In the genomic region with DNA sequence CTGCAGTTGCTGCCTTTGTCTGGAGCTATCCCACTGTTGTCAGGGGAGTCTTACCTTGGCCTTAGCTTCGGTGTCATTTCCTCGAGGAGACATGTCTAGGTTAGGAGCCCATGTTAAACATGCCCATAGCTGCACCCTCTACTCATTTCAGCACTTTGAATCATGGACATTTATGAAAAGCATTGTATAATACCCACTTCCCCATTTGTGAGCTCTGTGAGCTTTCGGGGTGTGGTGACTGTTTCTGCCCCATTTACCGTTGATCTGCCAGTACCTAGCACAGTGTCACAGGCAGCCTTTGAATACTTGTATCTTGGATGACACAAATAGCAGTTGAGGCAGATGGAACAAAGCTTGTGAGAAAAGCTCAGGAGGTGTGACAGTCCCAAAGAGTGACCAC, we compare ENCODE assay signal across 8 cellular contexts. TPM values are rescaled to one million over a fixed set of nuclear protein-coding genes. Genes with fewer than 3 reads are reported as not detected.
A peak's percentile ranks its signal among the peaks of the same experiment; 100 is the strongest.
DNase-seq lines count a peak whose midpoint lies in the region; ATAC-seq and TF ChIP-seq lines count a peak whose summit lies in the region.

No MANE protein-coding gene starts in this region.

- intact Hi-C loops in lower leg skin (cut with DNase I; ENCODE audit: low total_unique reads) (no loop called here), sciatic nerve (cut with DNase I) (no loop called here)

- no peaks in the 10 kb centered on the region for H3K9me3 Mint-ChIP-seq in activated naive CD8-positive, alpha-beta T cell (ENCODE audit: low read depth)

- TF ChIP-seq CTCF in GM12864 (IDR thresholded peaks at IDR 0.05; ENCODE audit: low read depth, low read length, missing control alignments): no peak
- TF ChIP-seq CTCF in lower leg skin (IDR thresholded peaks at IDR 0.05): no peak

- TF ChIP-seq POLR2A in lower leg skin (IDR thresholded peaks at IDR 0.05): no peak

- peaks cover 10% of the 10 kb centered on the region for H3K36me3 Mint-ChIP-seq in activated naive CD8-positive, alpha-beta T cell

- WGBS in lower leg skin, 2 donors: 83 to 85% methylated on average over 4 of the region's 4 CpGs

- H3K4me3 ChIP-seq in GM12864 (ENCODE audit: low read depth, low read length) (no peak overlapping the region), lower leg skin (ENCODE audit: low read depth, poor library complexity, severe bottlenecking) (no peak overlapping the region)

- no peak overlapping the region for H3K4me3 Mint-ChIP-seq in activated naive CD8-positive, alpha-beta T cell

- H3K27ac Mint-ChIP-seq in activated naive CD8-positive, alpha-beta T cell: peak overlapping the region; percentile 58

- H3K4me1 Mint-ChIP-seq in activated naive CD8-positive, alpha-beta T cell (ENCODE audit: low read depth): peaks cover 56% of the 10 kb centered on the region

- no peaks in the 10 kb centered on the region for H3K27me3 Mint-ChIP-seq in activated naive CD8-positive, alpha-beta T cell

- DNase-seq in GM12864 (ENCODE audit: low read depth): peak; percentile 72
- DNase-seq in cerebellar nuclear complex (lab: John Stamatoyannopoulos, UW): no peak
- DNase-seq in NCI-H526 treated with DMSO at 0.1 percent for 48 hours (lab: John Stamatoyannopoulos, UW): no peak
- DNase-seq in lower leg skin (ENCODE audit: low spot score in 2 of 2): no peak
- no peak for DNase-seq in sciatic nerve (ENCODE audit: low spot score)

- ATAC-seq in GM19468 (IDR thresholded peaks at IDR 0.05; ENCODE audit: extremely low read depth, unreplicated experiment) (peak; percentile 93), HG03280 (IDR thresholded peaks at IDR 0.05; ENCODE audit: unreplicated experiment) (peak; percentile 99), sciatic nerve (no peak)

RNA-seq across cellular contexts. Expression of a gene that starts 41.8 kb away (rescaled TPM):
- 10 to 100 TPM; 17.9 to 24.2 (median 21.6) TPM for total RNA-seq in lower leg skin
- total RNA-seq in sciatic nerve: 12.7 TPM
